In genomic region chr10:24255115-24255895, GRCh38 we compare ENCODE assay signal across 1 cellular context.
TF ChIP-seq lines count a peak whose summit lies in the region.

No MANE protein-coding gene starts in this region.

TF ChIP-seq in H1, 55 proteins besides CTCF, POLR2A, EP300 and RAD21 (continued from another document):
- TF ChIP-seq E2F6 (IDR thresholded peaks at IDR 0.05) (peak; percentile 34; the same call in 1 of the 2 replicates), GABPA (IDR thresholded peaks at IDR 0.05; ENCODE audit: borderline replicate concordance, insufficient read depth, low read length) (no peak), SIN3A (conservative IDR thresholded peaks at IDR 0.05 in 1 of 2, IDR thresholded peaks at IDR 0.05 in 1 of 2; ENCODE audit: low read depth in 1 of 2, low read length in 2 of 2) (peak in 1 of 2 experiments; percentile 78; a peak in 2 of 4 replicates), SIX5 (IDR thresholded peaks at IDR 0.05; ENCODE audit: low read depth, low read length) (no peak), JUND (IDR thresholded peaks at IDR 0.05; ENCODE audit: low read length) (no peak)
TF ChIP-seq in H1: peak in this region for 2.
